ENCODE assay signal across 1 cellular context in genomic region chr3:143081365-143081764, GRCh38.
TF ChIP-seq lines count a peak whose summit lies in the region.

No MANE protein-coding gene starts in this region.

TF ChIP-seq in K562, 482 proteins besides CTCF, POLR2A, EP300 and RAD21 (continued from another document):
- TF ChIP-seq SAP30 (IDR thresholded peaks at IDR 0.05; ENCODE audit: borderline replicate concordance, insufficient read depth, low read depth, low read length, poor library complexity, severe bottlenecking) (no peak), MAFF (IDR thresholded peaks at IDR 0.05; ENCODE audit: low read length) (peak; percentile 27), ZBTB26 (CRISPR knock-in tag; IDR thresholded peaks at IDR 0.05) (no peak), MCM7 (IDR thresholded peaks at IDR 0.05) (no peak), C11orf30 (IDR thresholded peaks at IDR 0.05; ENCODE audit: low read depth) (peak; percentile 35; the same call in 1 of the 2 replicates), EWSR1 (IDR thresholded peaks at IDR 0.05; ENCODE audit: borderline replicate concordance, low read depth, partially characterized antibody) (no peak)
- TF ChIP-seq, protein P1, sequence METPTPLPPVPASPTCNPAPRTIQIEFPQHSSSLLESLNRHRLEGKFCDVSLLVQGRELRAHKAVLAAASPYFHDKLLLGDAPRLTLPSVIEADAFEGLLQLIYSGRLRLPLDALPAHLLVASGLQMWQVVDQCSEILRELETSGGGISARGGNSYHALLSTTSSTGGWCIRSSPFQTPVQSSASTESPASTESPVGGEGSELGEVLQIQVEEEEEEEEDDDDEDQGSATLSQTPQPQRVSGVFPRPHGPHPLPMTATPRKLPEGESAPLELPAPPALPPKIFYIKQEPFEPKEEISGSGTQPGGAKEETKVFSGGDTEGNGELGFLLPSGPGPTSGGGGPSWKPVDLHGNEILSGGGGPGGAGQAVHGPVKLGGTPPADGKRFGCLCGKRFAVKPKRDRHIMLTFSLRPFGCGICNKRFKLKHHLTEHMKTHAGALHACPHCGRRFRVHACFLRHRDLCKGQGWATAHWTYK (CRISPR knock-in tag; IDR thresholded peaks at IDR 0.05) = no peak
